In the genomic region with DNA sequence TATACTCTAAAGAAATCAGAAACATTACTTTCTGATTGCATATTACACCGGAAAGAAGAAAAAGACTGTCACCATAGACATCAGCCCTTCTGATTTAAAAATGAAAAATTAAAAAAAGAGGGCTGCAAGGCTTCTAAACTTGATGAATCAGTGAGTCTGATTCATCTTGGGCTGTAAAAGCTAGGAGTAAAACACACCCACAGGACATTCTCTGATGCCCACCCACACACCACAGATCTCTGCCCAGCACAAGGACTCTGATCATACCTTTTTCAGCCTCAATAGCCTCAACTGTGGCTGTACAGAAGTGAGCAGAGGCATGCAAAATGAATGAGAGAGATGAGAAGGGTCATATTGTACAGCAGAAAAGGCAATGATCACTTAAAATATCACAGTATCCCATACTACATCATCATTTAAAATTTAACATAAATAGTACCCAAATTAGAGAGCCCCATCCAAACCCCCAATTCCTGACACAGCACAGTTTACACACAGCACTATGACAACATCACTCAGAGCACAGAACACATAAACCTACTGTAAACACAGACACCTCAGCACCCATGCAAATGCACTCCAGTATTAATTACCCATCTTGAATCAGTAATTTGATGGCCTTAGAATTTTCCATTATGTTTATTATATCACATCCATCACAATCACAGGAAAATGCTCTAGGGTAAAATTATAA, we compare ENCODE assay signal across 11 cellular contexts. TPM values are rescaled to one million over a fixed set of nuclear protein-coding genes. Genes with fewer than 3 reads are reported as not detected.
DNase-seq lines count a peak whose midpoint lies in the region; FAIRE-seq and TF ChIP-seq lines count a peak whose summit lies in the region.
"Had no signal": no experiment of that assay in that cellular context is flagged by ENCODE, and none has a peak within 500 bp of the region (broad histone marks: within the 10 kb centered on the region; RNA-seq: fewer than 3 reads in every experiment).

No MANE protein-coding gene starts in this region.

- DNase-seq in stimulated activated CD4-positive, alpha-beta T cell treated with anti-CD3 and anti-CD28 coated beads, Interleukin-15, amount 100 ng/mL, for 24 hours, result peak; percentile 12
- DNase-seq in stimulated activated CD4-positive, alpha-beta T cell treated with anti-CD3 and anti-CD28 coated beads, Interleukin-2, amount 100 ng/mL, for 24 hours, result no peak
- DNase-seq in SK-N-SH (no peak), fibroblast of the aortic adventitia (ENCODE audit: low read depth) (peak; percentile 51), urothelium cell line (ENCODE audit: low spot score) (peak; percentile 68), SIG-M5 treated with dmso at 0.1 percent for 504 hours (lab: John Stamatoyannopoulos, UW; ENCODE audit: unreplicated experiment) (no peak), DMS 273 (lab: John Stamatoyannopoulos, UW; ENCODE audit: unreplicated experiment) (no peak), NCI-H187 (lab: John Stamatoyannopoulos, UW) (no peak)
- DNase-seq: CD8-positive, alpha-beta memory T cell; glutamatergic neuron; OCI-M1 had no signal

- H3K4me3 ChIP-seq in SK-N-SH (ENCODE audit: low read depth in 2 of 2, low read length in 1 of 2) (no peak overlapping the region), fibroblast of the aortic adventitia (ENCODE audit: low read depth, low read length) (no peak overlapping the region)

- no peak for TF ChIP-seq RAD21 in SK-N-SH (IDR thresholded peaks at IDR 0.05; ENCODE audit: low read length)

- peak overlapping the region in 1 of 2 experiments; percentile 31; a peak in 2 of 4 replicates for H3K27ac ChIP-seq in SK-N-SH (ENCODE audit: low read depth in 2 of 2, low read length in 1 of 2)

- 57% methylated on average over 1 of the region's 1 CpG for WGBS in SK-N-SH (ENCODE audit: low lambda C conversion rate)

- H2AFZ ChIP-seq in SK-N-SH (ENCODE audit: low read depth), result peak overlapping the region; percentile 9; the same call in 1 of the 2 replicates

- POLR2A ChIA-PET in SK-N-SH (lab: Yijun Ruan, JAX), result no interaction called here

- H3K4me1 ChIP-seq in SK-N-SH (ENCODE audit: control insufficient read depth in 1 of 2, insufficient read depth in 2 of 2, low read depth in 1 of 2, low read length in 1 of 2), result peaks cover 0 to 14% of the 10 kb centered on the region in 2 experiments; a peak in 1 of 4 replicates

- H3F3A ChIP-seq in SK-N-SH (replicated peaks; ENCODE audit: insufficient read depth), result peaks cover 16% of the 10 kb centered on the region

- no peaks in the 10 kb centered on the region for H3K27me3 ChIP-seq in SK-N-SH (ENCODE audit: insufficient read depth)

- no peak overlapping the region for H3K9ac ChIP-seq in SK-N-SH

- TF ChIP-seq EP300 in SK-N-SH (IDR thresholded peaks at IDR 0.05; ENCODE audit: borderline replicate concordance in 1 of 2, low read depth in 1 of 2, low read length in 1 of 2), result no peak

- no peaks in the 10 kb centered on the region for H3K79me2 ChIP-seq in SK-N-SH (ENCODE audit: insufficient read depth)

- peaks cover 46 to 51% of the 10 kb centered on the region in 2 experiments for H3K36me3 ChIP-seq in SK-N-SH (replicated peaks in 1 of 2; ENCODE audit: control insufficient read depth in 1 of 2, insufficient read depth in 2 of 2, low read length in 1 of 2)

- H3K9me3 ChIP-seq in SK-N-SH, result no peaks in the 10 kb centered on the region

- no peaks in the 10 kb centered on the region for H3K9me2 ChIP-seq in SK-N-SH

- no peaks in the 10 kb centered on the region for H4K20me1 ChIP-seq in SK-N-SH (ENCODE audit: insufficient read depth)

- TF ChIP-seq CTCF in SK-N-SH (IDR thresholded peaks at IDR 0.05) (no peak), fibroblast of the aortic adventitia (IDR thresholded peaks at IDR 0.05; ENCODE audit: insufficient read depth, low read length) (no peak)

- FAIRE-seq in urothelium cell line (lab: Jason Lieb, UNC), result peak; percentile 23

- peak overlapping the region; percentile 10; the same call in 1 of the 2 replicates for H3K4me2 ChIP-seq in SK-N-SH

- CTCF ChIA-PET in SK-N-SH (lab: Yijun Ruan, JAX), result no interaction called here

TF ChIP-seq in SK-N-SH, 30 proteins besides CTCF, POLR2A, EP300 and RAD21:
- TF ChIP-seq MXI1 (IDR thresholded peaks at IDR 0.05; ENCODE audit: low read depth, low read length), result no peak
- no peak for TF ChIP-seq CHD2 (IDR thresholded peaks at IDR 0.05; ENCODE audit: low read length, partially characterized antibody)
- peak; percentile 57; the same call in 1 of the 2 replicates for TF ChIP-seq FOSL2 (IDR thresholded peaks at IDR 0.05; ENCODE audit: borderline replicate concordance, low read depth)
- no peak for TF ChIP-seq JUND (IDR thresholded peaks at IDR 0.05)
TF ChIP-seq in SK-N-SH: peak in this region for 1.

RNA-seq across cellular contexts. Expression of a gene that starts 6.4 kb away (rescaled TPM):
- 0.95 and 1.8 TPM in 2 replicates for polyA plus RNA-seq in SK-N-SH (2012; rRNA removed)
- 0.35 and 0.37 TPM in 2 replicates for polyA plus RNA-seq in SK-N-SH (2012; cell fraction: cytosol; rRNA removed)
- 9.0 and 11.7 TPM in 2 replicates for polyA plus RNA-seq in SK-N-SH (2012; cell fraction: nucleus; rRNA removed)
- 2.5 and 3.8 TPM in 2 replicates for total RNA-seq in fibroblast of the aortic adventitia (ENCODE audit: low replicate concordance)

RNA-seq across cellular contexts. Expression of a gene that starts 25.9 kb away (rescaled TPM):
- 65.7 and 88.1 TPM in 2 replicates for polyA plus RNA-seq in SK-N-SH (2012; rRNA removed)
- polyA plus RNA-seq in SK-N-SH (2012; cell fraction: cytosol; rRNA removed), result 82.6 and 83.1 TPM in 2 replicates
- polyA plus RNA-seq in SK-N-SH (2012; cell fraction: nucleus; rRNA removed), result 38.1 and 67.6 TPM in 2 replicates
- 47.5 and 158 TPM in 2 replicates for total RNA-seq in fibroblast of the aortic adventitia (ENCODE audit: low replicate concordance)

RNA-seq across cellular contexts. Expression of a gene that starts 56.1 kb away (rescaled TPM):
- 14.5 and 18.4 TPM in 2 replicates for polyA plus RNA-seq in SK-N-SH (2012; rRNA removed)
- 22.6 and 25.8 TPM in 2 replicates for polyA plus RNA-seq in SK-N-SH (2012; cell fraction: cytosol; rRNA removed)
- polyA plus RNA-seq in SK-N-SH (2012; cell fraction: nucleus; rRNA removed), result 12.3 and 20.0 TPM in 2 replicates
- 45.5 and 49.2 TPM in 2 replicates for total RNA-seq in fibroblast of the aortic adventitia (ENCODE audit: low replicate concordance)

Comparison
In these comparisons a context has a peak if more than half of its experiments do, and no peak if none do; other contexts are left out.
1. DNase-seq: peak in stimulated activated CD4-positive, alpha-beta T cell treated with anti-CD3 and anti-CD28 coated beads, Interleukin-15, amount 100 ng/mL, for 24 hours (single experiment), fibroblast of the aortic adventitia (single experiment) and urothelium cell line (single experiment); none in stimulated activated CD4-positive, alpha-beta T cell treated with anti-CD3 and anti-CD28 coated beads, Interleukin-2, amount 100 ng/mL, for 24 hours (0 of 2), SK-N-SH (single experiment), SIG-M5 treated with dmso at 0.1 percent for 504 hours (single experiment), DMS 273 (single experiment) and NCI-H187 (0 of 2).